8 cellular contexts compared by ENCODE assay signal in genomic region chr17:6639014-6639650, GRCh38. TPM values are rescaled to one million over a fixed set of nuclear protein-coding genes. Genes with fewer than 3 reads are reported as not detected.
DNase-seq lines count a peak whose midpoint lies in the region; ATAC-seq and TF ChIP-seq lines count a peak whose summit lies in the region.

No MANE protein-coding gene starts in this region.

- TF ChIP-seq POLR2A in transverse colon (IDR thresholded peaks at IDR 0.05) = no peak

- H3K4me3 Mint-ChIP-seq in activated naive CD4-positive, alpha-beta T cell treated with anti-CD3 and anti-CD28 coated beads, Interleukin-2, amount 10 ng/mL, durations not matched to agents 7 days and 5 days = peak overlapping the region; percentile 88
- H3K4me3 Mint-ChIP-seq in MCF 10A (ENCODE audit: unreplicated experiment) = peak overlapping the region; percentile 96

- 45 to 55% methylated on average over 16 of the region's 16 CpGs for WGBS in lung, 2 donors
- WGBS in transverse colon (ENCODE audit: low coverage in 1 of 2), 2 donors = 32% methylated on average over 14 of the region's 16 CpGs; no CpG with 5 or more reads in 1 of the 2 donors

- peaks cover 0 to 5% of the 10 kb centered on the region in 2 donors for H3K36me3 ChIP-seq in lung (ENCODE audit: control insufficient read depth in 2 of 2, insufficient read depth in 2 of 2, low read length in 2 of 2)
- H3K36me3 ChIP-seq in transverse colon = peaks cover 0 to 1% (median 0%) of the 10 kb centered on the region in 4 donors

- H3K27me3 Mint-ChIP-seq in activated naive CD4-positive, alpha-beta T cell treated with anti-CD3 and anti-CD28 coated beads, Interleukin-2, amount 10 ng/mL, durations not matched to agents 7 days and 5 days = no peaks in the 10 kb centered on the region
- H3K27me3 Mint-ChIP-seq in MCF 10A (ENCODE audit: insufficient read depth, unreplicated experiment) = no peaks in the 10 kb centered on the region

- no peak overlapping the region for H3K27ac ChIP-seq in lung (ENCODE audit: low read depth in 1 of 2, low read length in 1 of 2)
- H3K27ac ChIP-seq in transverse colon = peak overlapping the region in 3 of 4 donors; percentile 85 to 94 (median 93)

- ATAC-seq in lung (ENCODE audit: insufficient read depth, low FRiP score) = no peak
- ATAC-seq in HG03196 (IDR thresholded peaks at IDR 0.05; ENCODE audit: unreplicated experiment) = no peak

- TF ChIP-seq CTCF in MCF 10A (IDR thresholded peaks at IDR 0.05; ENCODE audit: unreplicated experiment) = no peak
- no peak for TF ChIP-seq CTCF in lung (IDR thresholded peaks at IDR 0.05; ENCODE audit: control extremely low read depth, extremely low read depth)
- TF ChIP-seq CTCF in transverse colon (IDR thresholded peaks at IDR 0.05) = no peak

- H3K9me3 Mint-ChIP-seq in activated naive CD4-positive, alpha-beta T cell treated with anti-CD3 and anti-CD28 coated beads, Interleukin-2, amount 10 ng/mL, durations not matched to agents 7 days and 5 days = no peaks in the 10 kb centered on the region
- no peaks in the 10 kb centered on the region for H3K9me3 Mint-ChIP-seq in MCF 10A (ENCODE audit: unreplicated experiment)

- H3K4me1 ChIP-seq in lung (ENCODE audit: control insufficient read depth in 2 of 2, insufficient read depth in 2 of 2, low read length in 2 of 2) (peaks cover 5 to 17% of the 10 kb centered on the region in 2 donors), transverse colon (peaks cover 20 to 33% (median 30%) of the 10 kb centered on the region in 4 donors)

- H3K36me3 Mint-ChIP-seq in activated naive CD4-positive, alpha-beta T cell treated with anti-CD3 and anti-CD28 coated beads, Interleukin-2, amount 10 ng/mL, durations not matched to agents 7 days and 5 days = peaks cover 28% of the 10 kb centered on the region
- H3K36me3 Mint-ChIP-seq in MCF 10A (ENCODE audit: insufficient read depth, unreplicated experiment) = peaks cover 59% of the 10 kb centered on the region

- H3K4me3 ChIP-seq in lung (peak overlapping the region; percentile 83), transverse colon (peak overlapping the region; percentile 73 to 92 (median 78))

- in situ Hi-C loops in transverse colon (cut with MboI; ENCODE audit: low pct_ligation_motif_present in 1 of 4, low pct_unique_long_range_greater_than_20kb in 1 of 4, low sequenced_read_pairs in 3 of 4) = loop anchor here (25.0 kb wide), 2 partner anchors 177 to 373 kb away; partner anchors contain the start of genes BCL6B (in 1 of the 4) and RNASEK (in 1 of the 4)

- CTCF ChIA-PET in activated naive CD4-positive, alpha-beta T cell treated with anti-CD3 and anti-CD28 coated beads, Interleukin-2, amount 10 ng/mL, durations not matched to agents 7 days and 5 days (lab: Charles Lee) = interaction anchor here (1.2 kb wide), 1 partner anchor 27 kb away, joined by 3 read pairs; no protein-coding TSS in a partner anchor
- CTCF ChIA-PET in MCF 10A (lab: Yijun Ruan, JAX) = interaction anchor here (0.5 to 2.1 kb wide), 4 partner anchors 9 to 1121 kb away, joined by 3 to 9 read pairs (median 3); no protein-coding TSS in a partner anchor

- no peaks in the 10 kb centered on the region for H3K27me3 ChIP-seq in lung (ENCODE audit: control insufficient read depth, insufficient read depth)
- no peaks in the 10 kb centered on the region for H3K27me3 ChIP-seq in transverse colon

- H3K4me1 Mint-ChIP-seq in activated naive CD4-positive, alpha-beta T cell treated with anti-CD3 and anti-CD28 coated beads, Interleukin-2, amount 10 ng/mL, durations not matched to agents 7 days and 5 days = peaks cover 55% of the 10 kb centered on the region
- peaks cover 18% of the 10 kb centered on the region for H3K4me1 Mint-ChIP-seq in MCF 10A (ENCODE audit: insufficient read depth, unreplicated experiment)

- no TSS peak for BruUV-seq in MCF 10A (replicated peaks; lab: Mats Ljungman, UMichigan)

- intact Hi-C loops in MCF 10A (cut with micrococcal nuclease) = no loop called here
- intact Hi-C loops in transverse colon (cut with DNase I; ENCODE audit: low total_unique reads) = loop anchor here (5.0 kb wide), 1 partner anchor 1557 kb away; no protein-coding TSS in a partner anchor

- POLR2A ChIA-PET in MCF 10A (lab: Yijun Ruan, JAX) = interaction anchor here (0.6 to 3.9 kb wide), 7 partner anchors 9 to 177 kb away, joined by 3 to 57 read pairs (median 19); partner anchors contain the start of genes C17orf100 and MED31

- no peak for TF ChIP-seq EP300 in transverse colon (IDR thresholded peaks at IDR 0.05; ENCODE audit: low read depth)

- H3K9me3 ChIP-seq in lung (ENCODE audit: control insufficient read depth in 2 of 2, insufficient read depth in 1 of 2, low read length in 1 of 2) (no peaks in the 10 kb centered on the region), transverse colon (no peaks in the 10 kb centered on the region)

- peak; percentile 39 for DNase-seq in activated naive CD4-positive, alpha-beta T cell treated with anti-CD3 and anti-CD28 coated beads, Interleukin-2, amount 10 ng/mL, durations not matched to agents 7 days and 5 days
- no peak for DNase-seq in activated naive CD4-positive, alpha-beta T cell treated with Interleukin-2 at 50 U/mL for 16 hours
- DNase-seq in MCF 10A (ENCODE audit: unreplicated experiment) (no peak), lung (ENCODE audit: low spot score) (no peak), transverse colon (no peak), NCI-H2196 treated with DMSO at 0.1 percent for 48 hours (lab: John Stamatoyannopoulos, UW; ENCODE audit: unreplicated experiment) (no peak), NCI-H1105 treated with DMSO at 0.1 percent for 48 hours (lab: John Stamatoyannopoulos, UW) (no peak)

- H3K27ac Mint-ChIP-seq in activated naive CD4-positive, alpha-beta T cell treated with anti-CD3 and anti-CD28 coated beads, Interleukin-2, amount 10 ng/mL, durations not matched to agents 7 days and 5 days = peak overlapping the region; percentile 76
- peak overlapping the region; percentile 96 for H3K27ac Mint-ChIP-seq in MCF 10A (ENCODE audit: low read depth, unreplicated experiment)

RNA-seq across cellular contexts. Expression of gene KIAA0753, which starts 1.4 kb away (rescaled TPM):
- total RNA-seq in MCF 10A (2022) (22.8 and 25.3 TPM in 2 replicates), lung (10 to 100 TPM; 19.0 to 31.9 TPM), transverse colon (10 to 100 TPM in 3 of 4 donors, 1 to 10 TPM in 1; 9.8 to 41.1 (median 16.9) TPM)
- 1 to 10 TPM; 5.3 to 6.7 TPM for polyA plus RNA-seq in lung

RNA-seq across cellular contexts. Expression of gene TXNDC17, which starts 1.7 kb away (rescaled TPM):
- total RNA-seq in MCF 10A (2022) (137 and 146 TPM in 2 replicates), lung (10 to 100 TPM; 33.1 to 78.1 TPM), transverse colon (100 to 1,000 TPM in 3 of 4 donors, 10 to 100 TPM in 1; 60.2 to 439 (median 238) TPM)
- polyA plus RNA-seq in lung = 100 to 1,000 TPM; 186 to 255 TPM

RNA-seq across cellular contexts. Expression of gene MED31, which starts 12.3 kb away (rescaled TPM):
- total RNA-seq in MCF 10A (2022) (17.7 and 17.8 TPM in 2 replicates), lung (10 to 100 TPM; 16.6 to 18.1 TPM), transverse colon (10 to 100 TPM in 1 of 4 donors, 1 to 10 TPM in 3; 1.2 to 36.3 (median 5.9) TPM)
- polyA plus RNA-seq in lung = 10 to 100 TPM; 20.4 to 27.7 TPM

RNA-seq across cellular contexts. Expression of gene C17orf100, which starts 12.4 kb away (rescaled TPM):
- total RNA-seq in MCF 10A (2022) (1.4 and 1.7 TPM in 2 replicates), lung (1 to 10 TPM; 1.5 to 2.4 TPM), transverse colon (1 to 10 TPM in 2 of 4 donors, not detected in 2; 1.4 to 1.7 TPM)
- 1 to 10 TPM; 1.6 to 3.6 TPM for polyA plus RNA-seq in lung

Comparison
In these comparisons a context has a peak if more than half of its experiments do, and no peak if none do; other contexts are left out.
1. H3K27ac ChIP-seq: peak in transverse colon (3 of 4); none in lung (0 of 2).